In genomic region chr13:110565296-110565695, GRCh38 we compare ENCODE assay signal across 18 cellular contexts. TPM values are rescaled to one million over a fixed set of nuclear protein-coding genes. Genes with fewer than 3 reads are reported as not detected.
A peak's percentile ranks its signal among the peaks of the same experiment; 100 is the strongest.
DNase-seq lines count a peak whose midpoint lies in the region; FAIRE-seq and TF ChIP-seq lines count a peak whose summit lies in the region.
"Had no signal": no experiment of that assay in that cellular context is flagged by ENCODE, and none has a peak within 500 bp of the region (broad histone marks: within the 10 kb centered on the region; RNA-seq: fewer than 3 reads in every experiment).

No MANE protein-coding gene starts in this region.

- FAIRE-seq in astrocyte (lab: Jason Lieb, UNC) = no peak
- FAIRE-seq: GM18507 had no signal

- peaks cover 4% of the 10 kb centered on the region for H3K4me1 Mint-ChIP-seq in astrocyte (ENCODE audit: low read depth, unreplicated experiment)
- H3K4me1 Mint-ChIP-seq in mesothelial cell of epicardium = peaks cover 48% of the 10 kb centered on the region

- H3K4me3 Mint-ChIP-seq in astrocyte (ENCODE audit: unreplicated experiment) (no peak overlapping the region), mesothelial cell of epicardium (no peak overlapping the region)
- H3K4me3 Mint-ChIP-seq: central memory CD8-positive, alpha-beta T cell had no signal

- TF ChIP-seq CTCF in HFF-Myc (IDR thresholded peaks at IDR 0.05; ENCODE audit: low read depth, low read length, missing control alignments) (no peak), astrocyte (IDR thresholded peaks at IDR 0.05; ENCODE audit: insufficient read depth, low read depth, low read length) (peak; percentile 4), mesothelial cell of epicardium (IDR thresholded peaks at IDR 0.05; ENCODE audit: unreplicated experiment) (no peak)

- peaks cover 4% of the 10 kb centered on the region for H3K4me1 ChIP-seq in astrocyte (ENCODE audit: insufficient read depth, low read length)

- no peak overlapping the region for H3K4me2 ChIP-seq in astrocyte (ENCODE audit: low read length)

- no peaks in the 10 kb centered on the region for H3K9me3 ChIP-seq in astrocyte (ENCODE audit: insufficient read depth, low read depth, low read length)
- H3K9me3 ChIP-seq: BLaER1 treated with 17β-estradiol and CSF1 and Interleukin-3, amounts not matched to agents 10 nM and 100 nM; left ventricle myocardium inferior; upper lobe of left lung had no signal

- H3K79me2 ChIP-seq in astrocyte (ENCODE audit: insufficient read depth, low read length) = no peaks in the 10 kb centered on the region

- H3K36me3 Mint-ChIP-seq in astrocyte (ENCODE audit: low read depth, unreplicated experiment) (no peaks in the 10 kb centered on the region), mesothelial cell of epicardium (peaks cover 5% of the 10 kb centered on the region)
- H3K36me3 Mint-ChIP-seq: naive thymus-derived CD4-positive, alpha-beta T cell had no signal

- no peaks in the 10 kb centered on the region for H4K20me1 ChIP-seq in astrocyte (ENCODE audit: insufficient read depth, low read length)

- H3K36me3 ChIP-seq in astrocyte (ENCODE audit: insufficient read depth, low read length) = no peaks in the 10 kb centered on the region
- H3K36me3 ChIP-seq: left ventricle myocardium inferior, upper lobe of left lung had no signal

- in situ Hi-C loops in G401 (cut with HindIII; ENCODE audit: low sequenced_read_pairs) = no loop called here

- no peak overlapping the region for H3K27ac Mint-ChIP-seq in astrocyte (ENCODE audit: unreplicated experiment)
- H3K27ac Mint-ChIP-seq in mesothelial cell of epicardium = peak overlapping the region; percentile 72
- H3K27ac Mint-ChIP-seq: naive thymus-derived CD4-positive, alpha-beta T cell had no signal

- peaks cover 4% of the 10 kb centered on the region for H3K27me3 ChIP-seq in astrocyte (ENCODE audit: insufficient read depth, low read length)
- H3K27me3 ChIP-seq: BLaER1 treated with 17β-estradiol and CSF1 and Interleukin-3, amounts not matched to agents 10 nM and 100 nM; upper lobe of left lung had no signal

- H3K4me3 ChIP-seq in HFF-Myc (replicated peaks; ENCODE audit: low read depth, low read length) = no peak overlapping the region
- H3K4me3 ChIP-seq in astrocyte (ENCODE audit: insufficient read depth, low read depth, low read length) = no peak overlapping the region
- H3K4me3 ChIP-seq: left ventricle myocardium inferior, upper lobe of left lung had no signal

- H3K9ac ChIP-seq in astrocyte (ENCODE audit: low read length) = no peak overlapping the region

- H3K27me3 Mint-ChIP-seq in astrocyte (ENCODE audit: low read depth, unreplicated experiment) (peaks cover 26% of the 10 kb centered on the region), mesothelial cell of epicardium (ENCODE audit: low read depth) (no peaks in the 10 kb centered on the region)

- peak; percentile 9 for DNase-seq in EH (ENCODE audit: low read depth)
- DNase-seq in HFF-Myc (ENCODE audit: extremely low read depth, low read depth) = peak; percentile 38
- no peak for DNase-seq in astrocyte (ENCODE audit: low read depth)
- no peak for DNase-seq in mesothelial cell of epicardium (ENCODE audit: low spot score in 2 of 2, unreplicated experiment in 2 of 2)
- DNase-seq in NCI-H774 (lab: John Stamatoyannopoulos, UW) = no peak
- no peak for DNase-seq in G401 (ENCODE audit: low spot score)
- no peak for DNase-seq in AML-193 (lab: John Stamatoyannopoulos, UW)
- DNase-seq: activated naive CD4-positive, alpha-beta T cell treated with anti-CD3 and anti-CD28 coated beads, Interleukin-2, amount 50 U/mL, for 16 hours; GDM1; left ventricle myocardium inferior; naive thymus-derived CD4-positive, alpha-beta T cell; NCI-H2171 treated with DMSO at 0.1 percent for 48 hours; right cardiac atrium; SW 1271; upper lobe of left lung had no signal

- H3K27ac ChIP-seq in astrocyte (ENCODE audit: low read depth, low read length) = no peak overlapping the region
- H3K27ac ChIP-seq: BLaER1 treated with 17β-estradiol and CSF1 and Interleukin-3, amounts not matched to agents 10 nM and 100 nM; left ventricle myocardium inferior; upper lobe of left lung had no signal

- peaks cover 3% of the 10 kb centered on the region for H3K9me3 Mint-ChIP-seq in astrocyte (ENCODE audit: unreplicated experiment)
- H3K9me3 Mint-ChIP-seq in mesothelial cell of epicardium = peaks cover 12% of the 10 kb centered on the region
- H3K9me3 Mint-ChIP-seq: central memory CD8-positive, alpha-beta T cell had no signal

- H2AFZ ChIP-seq in astrocyte (ENCODE audit: low read depth, low read length) = no peak overlapping the region

RNA-seq across cellular contexts. Expression of gene RAB20, which starts 3.8 kb away (rescaled TPM):
- total RNA-seq in astrocyte = 2.1 and 2.6 TPM in 2 replicates
- total RNA-seq in mesothelial cell of epicardium = 8.9 to 10.2 TPM (median 9.6 TPM) in 3 replicates
- total RNA-seq in G401 (2014; rRNA removed; shearing (Covaris generic)) = 0.43 and 0.75 TPM in 2 replicates

RNA-seq across cellular contexts. Expression of gene NAXD, which starts 50.0 kb away (rescaled TPM):
- total RNA-seq in astrocyte (25.1 and 25.8 TPM in 2 replicates), mesothelial cell of epicardium (39.5 to 41.4 TPM (median 40.8 TPM) in 3 replicates)
- total RNA-seq in G401 (2014; rRNA removed; shearing (Covaris generic)) = 22.8 and 23.1 TPM in 2 replicates

Comparison
In these comparisons a context has a peak if more than half of its experiments do, and no peak if none do; other contexts are left out.
1. DNase-seq: peak in EH (single experiment) and HFF-Myc (single experiment); none in astrocyte (single experiment), mesothelial cell of epicardium (0 of 2), NCI-H774 (single experiment), G401 (single experiment) and AML-193 (0 of 2).